Comparison of ENCODE assay signal across 19 cellular contexts in the genomic region with DNA sequence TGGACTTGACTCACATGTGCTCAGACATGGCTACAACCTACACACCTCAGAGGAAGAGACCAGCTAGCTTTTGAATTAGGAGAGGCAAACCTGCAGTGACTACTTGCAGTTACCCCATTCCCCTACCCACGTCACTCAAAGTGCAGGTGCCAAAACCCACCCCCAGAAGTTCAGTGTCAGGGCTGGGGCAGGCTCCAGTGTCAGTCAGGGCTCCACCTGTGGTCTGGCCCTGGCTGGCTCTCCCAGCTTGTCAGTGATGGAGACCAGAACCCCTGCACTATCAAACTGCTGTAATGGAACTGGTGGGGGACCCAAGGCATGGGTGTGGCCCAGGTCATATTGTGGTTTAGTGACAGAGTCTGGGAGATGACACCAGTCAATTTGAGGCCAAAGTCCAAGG. TPM values are rescaled to one million over a fixed set of nuclear protein-coding genes. Genes with fewer than 3 reads are reported as not detected.
DNase-seq lines count a peak whose midpoint lies in the region; ATAC-seq and TF ChIP-seq lines count a peak whose summit lies in the region.
"Had no signal": no experiment of that assay in that cellular context is flagged by ENCODE, and none has a peak within 500 bp of the region (broad histone marks: within the 10 kb centered on the region; RNA-seq: fewer than 3 reads in every experiment).

No MANE protein-coding gene starts in this region.

- intact Hi-C loops in cardiac septum (cut with DNase I) (no loop called here), right cardiac atrium (cut with DNase I) (no loop called here), Caco-2 (cut with micrococcal nuclease; ENCODE audit: unreplicated experiment) (no loop called here)

- no peak overlapping the region for H3K27ac Mint-ChIP-seq in type B pancreatic cell
- no peak overlapping the region for H3K27ac Mint-ChIP-seq in Caco-2 (ENCODE audit: unreplicated experiment)
- H3K27ac Mint-ChIP-seq: CD4-positive, CD25-positive, alpha-beta regulatory T cell had no signal

- DNase-seq in cardiac septum (ENCODE audit: low spot score) (peak; percentile 69), right cardiac atrium (no peak), coronary artery (ENCODE audit: low spot score) (peak; percentile 47), left lobe of liver (ENCODE audit: low spot score) (no peak), type B pancreatic cell (ENCODE audit: extremely low spot score, unreplicated experiment) (peak; percentile 37), Caco-2 (no peak), foreskin fibroblast (no peak)
- DNase-seq: BE2C; CD4-positive, CD25-positive, alpha-beta regulatory T cell; DMS79 treated with DMSO at 0.1 percent for 48 hours; H7; MG63; NCI-H1417; NCI-H187; NCI-H446 treated with DMSO at 0.1 percent for 48 hours; NCI-H526 treated with DMSO at 0.1 percent for 48 hours; PC-3; Right ventricle myocardium superior had no signal

- H3K27me3 ChIP-seq in right cardiac atrium (ENCODE audit: control insufficient read depth, insufficient read depth) (no peaks in the 10 kb centered on the region), Caco-2 (replicated peaks; ENCODE audit: control insufficient read depth, insufficient read depth, low read length) (no peaks in the 10 kb centered on the region)

- H3K4me1 Mint-ChIP-seq in type B pancreatic cell (ENCODE audit: unreplicated experiment) (no peaks in the 10 kb centered on the region), Caco-2 (ENCODE audit: low read depth, unreplicated experiment) (peaks cover 10% of the 10 kb centered on the region)
- H3K4me1 Mint-ChIP-seq: CD4-positive, CD25-positive, alpha-beta regulatory T cell had no signal

- H3K9me3 Mint-ChIP-seq in type B pancreatic cell (peaks cover 8% of the 10 kb centered on the region), Caco-2 (ENCODE audit: unreplicated experiment) (peaks cover 9% of the 10 kb centered on the region)

- H3K4me3 ChIP-seq in right cardiac atrium (ENCODE audit: low read length) (no peak overlapping the region), coronary artery (no peak overlapping the region), Caco-2 (ENCODE audit: low read depth, low read length) (no peak overlapping the region), foreskin fibroblast (ENCODE audit: low read depth in 1 of 2, low read length in 2 of 2) (no peak overlapping the region)
- H3K4me3 ChIP-seq: K562, MG63 had no signal

- POLR2A ChIA-PET in Caco-2 (lab: Charles Lee): no interaction called here

- H3K4me1 ChIP-seq in right cardiac atrium (ENCODE audit: control insufficient read depth, insufficient read depth, low read length) (no peaks in the 10 kb centered on the region), Caco-2 (peaks cover 4% of the 10 kb centered on the region; the same call in 1 of the 2 replicates)
- H3K4me1 ChIP-seq: BE2C had no signal

- no peaks in the 10 kb centered on the region for H3K27me3 Mint-ChIP-seq in type B pancreatic cell
- H3K27me3 Mint-ChIP-seq in Caco-2 (ENCODE audit: insufficient read depth, unreplicated experiment): peaks cover 8% of the 10 kb centered on the region

- no peaks in the 10 kb centered on the region for H3K36me3 ChIP-seq in Caco-2 (ENCODE audit: control insufficient read depth, insufficient read depth, low read length)
- H3K36me3 ChIP-seq: BE2C, MG63 had no signal

- H3K9me3 ChIP-seq in right cardiac atrium (ENCODE audit: control insufficient read depth, low read length) (no peaks in the 10 kb centered on the region), Caco-2 (no peaks in the 10 kb centered on the region)
- H3K9me3 ChIP-seq: BE2C, MG63 had no signal

- BruUV-seq in Caco-2 (replicated peaks; lab: Mats Ljungman, UMichigan): no TSS peak

- ATAC-seq in right cardiac atrium: no peak
- peak; percentile 2 for ATAC-seq in left lobe of liver
- ATAC-seq: K562, PC-3 had no signal

- H3K36me3 Mint-ChIP-seq in type B pancreatic cell (no peaks in the 10 kb centered on the region), Caco-2 (ENCODE audit: insufficient read depth, unreplicated experiment) (no peaks in the 10 kb centered on the region)
- H3K36me3 Mint-ChIP-seq: CD4-positive, CD25-positive, alpha-beta regulatory T cell had no signal

- H3K4me3 Mint-ChIP-seq in type B pancreatic cell: no peak overlapping the region
- no peak overlapping the region for H3K4me3 Mint-ChIP-seq in Caco-2 (ENCODE audit: unreplicated experiment)
- H3K4me3 Mint-ChIP-seq: CD4-positive, CD25-positive, alpha-beta regulatory T cell had no signal

- H3K27ac ChIP-seq in right cardiac atrium (ENCODE audit: low read length) (no peak overlapping the region), coronary artery (no peak overlapping the region)

- CTCF ChIA-PET in Caco-2 (lab: Charles Lee): no interaction called here

- TF ChIP-seq CTCF in coronary artery (IDR thresholded peaks at IDR 0.05) (no peak), type B pancreatic cell (conservative IDR thresholded peaks at IDR 0.05) (no peak), Caco-2 (IDR thresholded peaks at IDR 0.05; ENCODE audit: insufficient read depth in 1 of 2, low read depth in 1 of 2, low read length in 1 of 2, severe bottlenecking in 1 of 2, unreplicated experiment in 1 of 2) (no peak), foreskin fibroblast (IDR thresholded peaks at IDR 0.05; ENCODE audit: low read depth, low read length) (no peak)

- WGBS in right cardiac atrium: 75% methylated on average over 1 of the region's 1 CpG

RNA-seq across cellular contexts. Expression of gene SLC41A3, which starts 32.6 kb away (rescaled TPM):
- total RNA-seq in cardiac septum (35.6 TPM), right cardiac atrium (10 to 100 TPM; 30.9 to 38.9 (median 37.0) TPM), left lobe of liver (15.7 TPM), type B pancreatic cell (ENCODE audit: low replicate concordance) (53.6 and 56.4 TPM in 2 replicates), Caco-2 (2022) (38.0 and 41.3 TPM in 2 replicates)
- 25.6 TPM for polyA plus RNA-seq in right cardiac atrium

Comparison
In these comparisons a context has a peak if more than half of its experiments do, and no peak if none do; other contexts are left out.
1. DNase-seq: peak in cardiac septum (single experiment), coronary artery (single experiment) and type B pancreatic cell (single experiment); none in right cardiac atrium (0 of 3), left lobe of liver (single experiment), Caco-2 (0 of 2) and foreskin fibroblast (0 of 2).